In the genomic region with DNA sequence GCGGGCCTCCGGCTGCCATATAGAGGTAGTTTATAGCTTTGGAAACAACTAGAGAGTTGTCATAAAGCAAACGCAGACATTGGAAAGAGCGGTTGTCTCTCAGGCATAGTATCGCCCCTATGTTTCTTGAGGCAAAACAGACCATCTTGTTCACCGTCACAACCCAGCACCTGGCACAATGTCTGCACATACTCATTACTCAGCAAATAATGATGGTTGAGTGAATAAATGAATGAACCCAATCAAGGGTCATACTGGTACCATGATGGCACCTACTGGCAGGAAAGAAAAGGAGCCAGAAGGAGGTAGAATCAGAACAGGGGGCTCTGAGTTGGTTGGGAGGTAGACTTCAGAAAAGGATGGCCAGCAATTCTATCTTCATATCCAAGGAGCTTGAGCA, we compare ENCODE assay signal across 19 cellular contexts.
DNase-seq lines count a peak whose midpoint lies in the region; ATAC-seq, FAIRE-seq and TF ChIP-seq lines count a peak whose summit lies in the region.
"Had no signal": no experiment of that assay in that cellular context is flagged by ENCODE, and none has a peak within 500 bp of the region (broad histone marks: within the 10 kb centered on the region; RNA-seq: fewer than 3 reads in every experiment).

No MANE protein-coding gene starts in this region.

- H3K27me3 ChIP-seq in PC-3 (ENCODE audit: low read length) (no peaks in the 10 kb centered on the region), K562 (ENCODE audit: control insufficient read depth in 2 of 2, insufficient read depth in 2 of 2, low read length in 2 of 2) (peaks cover 3 to 10% of the 10 kb centered on the region in 2 experiments; a peak in 2 of 5 replicates), tibial artery (no peaks in the 10 kb centered on the region), GM23248 (replicated peaks; ENCODE audit: insufficient read depth) (no peaks in the 10 kb centered on the region)
- H3K27me3 ChIP-seq: BE2C had no signal

- TF ChIP-seq EP300 in K562 (IDR thresholded peaks at IDR 0.05; ENCODE audit: low read length), result no peak

- no peak overlapping the region for H2AFZ ChIP-seq in PC-3 (ENCODE audit: low read length)
- H2AFZ ChIP-seq in K562 (ENCODE audit: low read depth, low read length), result no peak overlapping the region
- H2AFZ ChIP-seq in GM23248, result no peak overlapping the region

- in situ Hi-C loops in K562 (cut with MboI) (no loop called here), GM23248 (cut with MboI) (no loop called here)

- H3F3A ChIP-seq in PC-3 (ENCODE audit: low read length, unreplicated experiment) (no peaks in the 10 kb centered on the region), GM23248 (ENCODE audit: insufficient read depth) (peaks cover 34% of the 10 kb centered on the region)

- H3K79me2 ChIP-seq in PC-3 (ENCODE audit: low read length), result no peaks in the 10 kb centered on the region
- no peaks in the 10 kb centered on the region for H3K79me2 ChIP-seq in K562 (ENCODE audit: control insufficient read depth, insufficient read depth, low read length)
- no peaks in the 10 kb centered on the region for H3K79me2 ChIP-seq in GM23248 (ENCODE audit: insufficient read depth)

- no peak for TF ChIP-seq RAD21 in K562 (CRISPR knock-in tag; conservative IDR thresholded peaks at IDR 0.05 in 1 of 2, IDR thresholded peaks at IDR 0.05 in 1 of 2)

- H3K4me2 ChIP-seq in PC-3 (ENCODE audit: low read length) (peak overlapping the region; percentile 27), K562 (ENCODE audit: insufficient read depth, low read length) (no peak overlapping the region), GM23248 (ENCODE audit: unreplicated experiment) (no peak overlapping the region)

- H3K9ac ChIP-seq in PC-3 (ENCODE audit: low read length) (no peak overlapping the region), K562 (ENCODE audit: insufficient read depth in 1 of 2, low read depth in 2 of 2, low read length in 2 of 2) (no peak overlapping the region), kidney (ENCODE audit: low read length in 2 of 2) (no peak overlapping the region), GM23248 (no peak overlapping the region)

- H3K9me3 ChIP-seq in PC-3 (ENCODE audit: low read length), result no peaks in the 10 kb centered on the region
- H3K9me3 ChIP-seq in K562 (replicated peaks; ENCODE audit: control insufficient read depth, insufficient read depth, low read depth, low read length), result no peaks in the 10 kb centered on the region
- no peaks in the 10 kb centered on the region for H3K9me3 ChIP-seq in tibial artery
- no peaks in the 10 kb centered on the region for H3K9me3 ChIP-seq in kidney (ENCODE audit: control insufficient read depth in 1 of 2, low read length in 2 of 2)
- no peaks in the 10 kb centered on the region for H3K9me3 ChIP-seq in GM23248 (ENCODE audit: low read depth)
- H3K9me3 ChIP-seq: BE2C had no signal

- CTCF ChIA-PET in PC-3 (lab: Charles Lee), result interaction anchor here (0.5 kb wide), 1 partner anchor 22 kb away, joined by 5 read pairs; no protein-coding TSS in a partner anchor
- CTCF ChIA-PET in K562 (lab: Yijun Ruan, JAX; ENCODE audit: low intra/inter-chr PET ratio), result no interaction called here

- BruUV-seq in PC-3 (replicated peaks; lab: Mats Ljungman, UMichigan) (no TSS peak), K562 (replicated peaks; lab: Mats Ljungman, UMichigan) (no TSS peak)

- H3K36me3 ChIP-seq in PC-3 (ENCODE audit: low read depth, low read length) (peaks cover 8% of the 10 kb centered on the region; the same call in 1 of the 2 replicates), K562 (ENCODE audit: control insufficient read depth, insufficient read depth, low read length) (no peaks in the 10 kb centered on the region), tibial artery (peaks cover 0 to 34% (median 0%) of the 10 kb centered on the region in 3 donors), kidney (ENCODE audit: control insufficient read depth in 1 of 2, insufficient read depth in 2 of 2, low read length in 2 of 2) (no peaks in the 10 kb centered on the region), GM23248 (ENCODE audit: low read depth) (peaks cover 37% of the 10 kb centered on the region)
- H3K36me3 ChIP-seq: BE2C had no signal

- H3K27ac ChIP-seq in PC-3 (ENCODE audit: low read length), result peak overlapping the region; percentile 77
- no peak overlapping the region for H3K27ac ChIP-seq in K562 (ENCODE audit: extremely low read depth, low read depth, low read length)
- peak overlapping the region; percentile 26 to 50 for H3K27ac ChIP-seq in tibial artery
- H3K27ac ChIP-seq in kidney (ENCODE audit: low read depth in 2 of 2, low read length in 2 of 2), result no peak overlapping the region
- no peak overlapping the region for H3K27ac ChIP-seq in GM23248

- H4K20me1 ChIP-seq in PC-3 (ENCODE audit: low read length) (no peaks in the 10 kb centered on the region), K562 (replicated peaks; ENCODE audit: control insufficient read depth, insufficient read depth, low read length) (no peaks in the 10 kb centered on the region), GM23248 (ENCODE audit: insufficient read depth) (no peaks in the 10 kb centered on the region)

- H3K4me3 ChIP-seq in PC-3 (ENCODE audit: low read length), result no peak overlapping the region
- no peak overlapping the region for H3K4me3 ChIP-seq in K562
- no peak overlapping the region for H3K4me3 ChIP-seq in tibial artery
- H3K4me3 ChIP-seq in kidney (ENCODE audit: low read length in 2 of 2), result no peak overlapping the region
- no peak overlapping the region for H3K4me3 ChIP-seq in GM23248
- H3K4me3 ChIP-seq: GM12878 had no signal

- H3K9me2 ChIP-seq in PC-3 (replicated peaks; ENCODE audit: low read length) (no peaks in the 10 kb centered on the region), GM23248 (ENCODE audit: insufficient read depth) (no peaks in the 10 kb centered on the region)

- TF ChIP-seq CTCF in PC-3 (conservative IDR thresholded peaks at IDR 0.05; ENCODE audit: low read depth, low read length) (no peak), K562 (IDR thresholded peaks at IDR 0.05 in 2 of 3, conservative IDR thresholded peaks at IDR 0.05 in 1 of 3; ENCODE audit: insufficient read depth in 2 of 3, low read depth in 1 of 3, low read length in 3 of 3) (no peak), tibial artery (IDR thresholded peaks at IDR 0.05) (no peak), kidney (IDR thresholded peaks at IDR 0.05; ENCODE audit: borderline replicate concordance, extremely low read depth, insufficient read depth) (no peak)

- ATAC-seq in PC-3 (no peak), K562 (no peak)
- ATAC-seq: GM12878, HCT116 had no signal

- intact Hi-C loops in PC-3 (cut with micrococcal nuclease) (no loop called here), K562 (cut with micrococcal nuclease) (no loop called here), tibial artery (cut with DNase I; ENCODE audit: low total_unique reads) (no loop called here), kidney (cut with DNase I) (no loop called here)

- 9% methylated on average over 6 of the region's 6 CpGs for WGBS in K562 (ENCODE audit: insufficient coverage, low coverage, missing lambda C conversion rate)
- 97 to 99% methylated on average over 6 of the region's 6 CpGs for WGBS in GM23248 (ENCODE audit: low coverage in 1 of 2, low lambda C conversion rate in 2 of 2, missing lambda C conversion rate in 2 of 2), 2 experiments

- POLR2A ChIA-PET in PC-3 (lab: Charles Lee; ENCODE audit: unreplicated experiment) (no interaction called here), K562 (lab: Yijun Ruan, JAX) (no interaction called here)

- FAIRE-seq in H54 (lab: Jason Lieb, UNC) (peak; percentile 36), K562 (lab: Jason Lieb, UNC) (no peak), kidney (lab: Jason Lieb, UNC) (no peak)
- FAIRE-seq: GM12878 had no signal

- no peaks in the 10 kb centered on the region for H3K9me1 ChIP-seq in K562 (ENCODE audit: control insufficient read depth, insufficient read depth, low read length)

- peaks cover 34% of the 10 kb centered on the region for H3K4me1 ChIP-seq in PC-3 (ENCODE audit: insufficient read depth, low read length)
- H3K4me1 ChIP-seq in K562 (replicated peaks in 1 of 2; ENCODE audit: control insufficient read depth in 2 of 2, insufficient read depth in 2 of 2, low read length in 2 of 2), result no peaks in the 10 kb centered on the region
- peaks cover 0 to 49% (median 12%) of the 10 kb centered on the region in 4 donors for H3K4me1 ChIP-seq in tibial artery
- no peaks in the 10 kb centered on the region for H3K4me1 ChIP-seq in kidney (ENCODE audit: control insufficient read depth in 1 of 2, insufficient read depth in 1 of 2, low read depth in 1 of 2, low read length in 2 of 2)
- H3K4me1 ChIP-seq in GM23248 (ENCODE audit: insufficient read depth), result peaks cover 6% of the 10 kb centered on the region
- H3K4me1 ChIP-seq: BE2C had no signal

- no peak for TF ChIP-seq POLR2A in H54 (IDR thresholded peaks at IDR 0.05; ENCODE audit: low read depth, low read length)
- TF ChIP-seq POLR2A in K562 (conservative IDR thresholded peaks at IDR 0.05), result no peak

- DNase-seq in H54 (ENCODE audit: insufficient read length, low spot score) (no peak), PC-3 (no peak), K562 (ENCODE audit: extremely low read depth in 1 of 4, low spot score in 3 of 4) (no peak), tibial artery (no peak), kidney (no peak), GM23248 (no peak)
- no peak for DNase-seq in stimulated activated CD4-positive, alpha-beta T cell treated with anti-CD3 and anti-CD28 coated beads, Interleukin-4, amount 100 ng/mL, for 1 hour
- DNase-seq: ACHN; BE2C; C1 segment of cervical spinal cord; CD4-positive, CD25-positive, alpha-beta regulatory T cell; CD8-positive, alpha-beta memory T cell; COR-L47; DMS 273 treated with DMSO at 0.1 percent for 48 hours; DND-41; EL; HFFc6 had no signal

TF ChIP-seq in K562, 482 proteins besides CTCF, POLR2A, EP300 and RAD21 (continues in another document):
- TF ChIP-seq TAF1 (IDR thresholded peaks at IDR 0.05; ENCODE audit: control insufficient read depth, extremely low read depth, insufficient read depth, low read length, severe bottlenecking), result no peak
- TF ChIP-seq NR2F6 (CRISPR knock-in tag; IDR thresholded peaks at IDR 0.05), result no peak
- TF ChIP-seq MCM7 (IDR thresholded peaks at IDR 0.05), result no peak
- no peak for TF ChIP-seq XRCC4 (IDR thresholded peaks at IDR 0.05; ENCODE audit: extremely low read depth, insufficient read depth, insufficient read length)
- TF ChIP-seq BRCA1 (IDR thresholded peaks at IDR 0.05), result no peak
- no peak for TF ChIP-seq BRCA1 (CRISPR knock-in tag; IDR thresholded peaks at IDR 0.05)
- no peak for TF ChIP-seq ZNF134 (CRISPR knock-in tag; conservative IDR thresholded peaks at IDR 0.05)
- TF ChIP-seq MAFK (IDR thresholded peaks at IDR 0.05; ENCODE audit: low read length), result peak; percentile 37; the same call in 1 of the 2 replicates
- TF ChIP-seq MAFF (IDR thresholded peaks at IDR 0.05; ENCODE audit: low read length), result peak; percentile 47
- TF ChIP-seq ESRRA (IDR thresholded peaks at IDR 0.05; ENCODE audit: borderline replicate concordance, low read depth), result no peak
- TF ChIP-seq MAFG (tag; conservative IDR thresholded peaks at IDR 0.05), result peak; percentile 39; the same call in 1 of the 2 replicates
- no peak for TF ChIP-seq ZNF551 (CRISPR knock-in tag; IDR thresholded peaks at IDR 0.05)

Comparison
In these comparisons a context has a peak if more than half of its experiments do, and no peak if none do; other contexts are left out.
1. H3K27ac ChIP-seq: peak in PC-3 (single experiment) and tibial artery (2 of 2); none in K562 (single experiment), kidney (0 of 2) and GM23248 (single experiment).